ENCODE assay signal across 8 cellular contexts in genomic region chr1:163321311-163322305, GRCh38. TPM values are rescaled to one million over a fixed set of nuclear protein-coding genes. Genes with fewer than 3 reads are reported as not detected.
DNase-seq lines count a peak whose midpoint lies in the region; ATAC-seq and TF ChIP-seq lines count a peak whose summit lies in the region.

Gene NUF2, plus strand, starts transcription at chr1:163321954. Its CDS starts 4,098 bp downstream, at chr1:163326052.

- H3K36me3 Mint-ChIP-seq in activated naive CD4-positive, alpha-beta T cell treated with anti-CD3 and anti-CD28 coated beads, Interleukin-2, amount 50 U/mL, for 24 hours: no peaks in the 10 kb centered on the region

- peaks cover 24% of the 10 kb centered on the region for H3K4me1 Mint-ChIP-seq in activated naive CD4-positive, alpha-beta T cell treated with anti-CD3 and anti-CD28 coated beads, Interleukin-2, amount 50 U/mL, for 24 hours

- H3K27ac Mint-ChIP-seq in activated naive CD4-positive, alpha-beta T cell treated with anti-CD3 and anti-CD28 coated beads, Interleukin-2, amount 50 U/mL, for 24 hours: peak within 1 kb of the TSS; percentile 99

- DNase-seq in GM06990 (ENCODE audit: extremely low read depth, insufficient read length) (peak; percentile 100), NCI-H1092 (lab: John Stamatoyannopoulos, UW) (peak; percentile 99), globus pallidus (ENCODE audit: low spot score) (peak; percentile 95), nucleus accumbens (lab: John Stamatoyannopoulos, UW) (peak; percentile 68 to 98 (median 95))

- no peak for TF ChIP-seq CTCF in GM06990 (IDR thresholded peaks at IDR 0.05; ENCODE audit: insufficient read depth, low read length, poor library complexity, severe bottlenecking)

- H3K9me3 Mint-ChIP-seq in activated naive CD4-positive, alpha-beta T cell treated with anti-CD3 and anti-CD28 coated beads, Interleukin-2, amount 50 U/mL, for 24 hours: no peaks in the 10 kb centered on the region

- ATAC-seq in HG02588 (IDR thresholded peaks at IDR 0.05; ENCODE audit: unreplicated experiment) (peak; percentile 98), SK-N-SH treated with all-trans-retinoic acid at 6 μM for 48 hours (peak; percentile 99)

- peak within 1 kb of the TSS; percentile 78 for H3K27ac ChIP-seq in temporal lobe (ENCODE audit: low read depth, low read length)

- no peaks in the 10 kb centered on the region for H3K27me3 ChIP-seq in GM06990 (replicated peaks; ENCODE audit: control insufficient read depth, insufficient read depth, low read length)

- H3K27me3 Mint-ChIP-seq in activated naive CD4-positive, alpha-beta T cell treated with anti-CD3 and anti-CD28 coated beads, Interleukin-2, amount 50 U/mL, for 24 hours: no peaks in the 10 kb centered on the region

- peak within 1 kb of the TSS; percentile 99 for H3K4me3 Mint-ChIP-seq in activated naive CD4-positive, alpha-beta T cell treated with anti-CD3 and anti-CD28 coated beads, Interleukin-2, amount 50 U/mL, for 24 hours

- H3K4me3 ChIP-seq in GM06990 (replicated peaks; ENCODE audit: low read depth, low read length): peak within 1 kb of the TSS; percentile 80

- H3K36me3 ChIP-seq in GM06990 (ENCODE audit: control insufficient read depth, insufficient read depth, low read length): no peaks in the 10 kb centered on the region; the same call in 1 of the 2 replicates

TF ChIP-seq in SK-N-SH treated with all-trans-retinoic acid at 6 μM for 48 hours, 23 proteins besides CTCF, POLR2A, EP300 and RAD21:
- no peak for TF ChIP-seq GLIS3 (CRISPR knock-in tag; IDR thresholded peaks at IDR 0.05)
- no peak for TF ChIP-seq ZNF70 (CRISPR knock-in tag; IDR thresholded peaks at IDR 0.05)
- TF ChIP-seq, protein P1, sequence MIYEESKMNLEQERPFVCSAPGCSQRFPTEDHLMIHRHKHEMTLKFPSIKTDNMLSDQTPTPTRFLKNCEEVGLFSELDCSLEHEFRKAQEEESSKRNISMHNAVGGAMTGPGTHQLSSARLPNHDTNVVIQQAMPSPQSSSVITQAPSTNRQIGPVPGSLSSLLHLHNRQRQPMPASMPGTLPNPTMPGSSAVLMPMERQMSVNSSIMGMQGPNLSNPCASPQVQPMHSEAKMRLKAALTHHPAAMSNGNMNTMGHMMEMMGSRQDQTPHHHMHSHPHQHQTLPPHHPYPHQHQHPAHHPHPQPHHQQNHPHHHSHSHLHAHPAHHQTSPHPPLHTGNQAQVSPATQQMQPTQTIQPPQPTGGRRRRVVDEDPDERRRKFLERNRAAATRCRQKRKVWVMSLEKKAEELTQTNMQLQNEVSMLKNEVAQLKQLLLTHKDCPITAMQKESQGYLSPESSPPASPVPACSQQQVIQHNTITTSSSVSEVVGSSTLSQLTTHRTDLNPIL (CRISPR knock-in tag; IDR thresholded peaks at IDR 0.05; ENCODE audit: low read depth): no peak
- TF ChIP-seq RARB (CRISPR knock-in tag; IDR thresholded peaks at IDR 0.05): peak; percentile 96; the same call in 1 of the 2 replicates
- no peak for TF ChIP-seq ESRRG (CRISPR knock-in tag; IDR thresholded peaks at IDR 0.05)
- 0 out of 2 replicates have a peak, but pooled peaks have one; percentile 46 for TF ChIP-seq ZC3H10 (CRISPR knock-in tag; IDR thresholded peaks at IDR 0.05)
- 0 out of 2 replicates have a peak, but pooled peaks have one; percentile 42 for TF ChIP-seq ZFP30 (CRISPR knock-in tag; IDR thresholded peaks at IDR 0.05)
- TF ChIP-seq, protein P2, sequence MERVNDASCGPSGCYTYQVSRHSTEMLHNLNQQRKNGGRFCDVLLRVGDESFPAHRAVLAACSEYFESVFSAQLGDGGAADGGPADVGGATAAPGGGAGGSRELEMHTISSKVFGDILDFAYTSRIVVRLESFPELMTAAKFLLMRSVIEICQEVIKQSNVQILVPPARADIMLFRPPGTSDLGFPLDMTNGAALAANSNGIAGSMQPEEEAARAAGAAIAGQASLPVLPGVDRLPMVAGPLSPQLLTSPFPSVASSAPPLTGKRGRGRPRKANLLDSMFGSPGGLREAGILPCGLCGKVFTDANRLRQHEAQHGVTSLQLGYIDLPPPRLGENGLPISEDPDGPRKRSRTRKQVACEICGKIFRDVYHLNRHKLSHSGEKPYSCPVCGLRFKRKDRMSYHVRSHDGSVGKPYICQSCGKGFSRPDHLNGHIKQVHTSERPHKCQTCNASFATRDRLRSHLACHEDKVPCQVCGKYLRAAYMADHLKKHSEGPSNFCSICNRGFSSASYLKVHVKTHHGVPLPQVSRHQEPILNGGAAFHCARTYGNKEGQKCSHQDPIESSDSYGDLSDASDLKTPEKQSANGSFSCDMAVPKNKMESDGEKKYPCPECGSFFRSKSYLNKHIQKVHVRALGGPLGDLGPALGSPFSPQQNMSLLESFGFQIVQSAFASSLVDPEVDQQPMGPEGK (CRISPR knock-in tag; IDR thresholded peaks at IDR 0.05; ENCODE audit: borderline replicate concordance): no peak
- TF ChIP-seq ZFP3 (CRISPR knock-in tag; IDR thresholded peaks at IDR 0.05): no peak
- TF ChIP-seq, protein P3, sequence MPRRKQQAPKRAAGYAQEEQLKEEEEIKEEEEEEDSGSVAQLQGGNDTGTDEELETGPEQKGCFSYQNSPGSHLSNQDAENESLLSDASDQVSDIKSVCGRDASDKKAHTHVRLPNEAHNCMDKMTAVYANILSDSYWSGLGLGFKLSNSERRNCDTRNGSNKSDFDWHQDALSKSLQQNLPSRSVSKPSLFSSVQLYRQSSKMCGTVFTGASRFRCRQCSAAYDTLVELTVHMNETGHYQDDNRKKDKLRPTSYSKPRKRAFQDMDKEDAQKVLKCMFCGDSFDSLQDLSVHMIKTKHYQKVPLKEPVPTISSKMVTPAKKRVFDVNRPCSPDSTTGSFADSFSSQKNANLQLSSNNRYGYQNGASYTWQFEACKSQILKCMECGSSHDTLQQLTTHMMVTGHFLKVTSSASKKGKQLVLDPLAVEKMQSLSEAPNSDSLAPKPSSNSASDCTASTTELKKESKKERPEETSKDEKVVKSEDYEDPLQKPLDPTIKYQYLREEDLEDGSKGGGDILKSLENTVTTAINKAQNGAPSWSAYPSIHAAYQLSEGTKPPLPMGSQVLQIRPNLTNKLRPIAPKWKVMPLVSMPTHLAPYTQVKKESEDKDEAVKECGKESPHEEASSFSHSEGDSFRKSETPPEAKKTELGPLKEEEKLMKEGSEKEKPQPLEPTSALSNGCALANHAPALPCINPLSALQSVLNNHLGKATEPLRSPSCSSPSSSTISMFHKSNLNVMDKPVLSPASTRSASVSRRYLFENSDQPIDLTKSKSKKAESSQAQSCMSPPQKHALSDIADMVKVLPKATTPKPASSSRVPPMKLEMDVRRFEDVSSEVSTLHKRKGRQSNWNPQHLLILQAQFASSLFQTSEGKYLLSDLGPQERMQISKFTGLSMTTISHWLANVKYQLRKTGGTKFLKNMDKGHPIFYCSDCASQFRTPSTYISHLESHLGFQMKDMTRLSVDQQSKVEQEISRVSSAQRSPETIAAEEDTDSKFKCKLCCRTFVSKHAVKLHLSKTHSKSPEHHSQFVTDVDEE (CRISPR knock-in tag; IDR thresholded peaks at IDR 0.05): no peak
- TF ChIP-seq ARNTL (CRISPR knock-in tag; IDR thresholded peaks at IDR 0.05; ENCODE audit: borderline replicate concordance, low read depth): no peak
- TF ChIP-seq PPARA (CRISPR knock-in tag; IDR thresholded peaks at IDR 0.05; ENCODE audit: borderline replicate concordance): no peak
- TF ChIP-seq CSDC2 (CRISPR knock-in tag; IDR thresholded peaks at IDR 0.05): no peak
- peak; percentile 77; the same call in 1 of the 2 replicates for TF ChIP-seq OSR1 (CRISPR knock-in tag; IDR thresholded peaks at IDR 0.05)
- TF ChIP-seq CSRNP3 (CRISPR knock-in tag; IDR thresholded peaks at IDR 0.05): no peak
- TF ChIP-seq ISL1 (CRISPR knock-in tag; IDR thresholded peaks at IDR 0.05): no peak
- no peak for TF ChIP-seq ZNF8 (CRISPR knock-in tag; IDR thresholded peaks at IDR 0.05)
- TF ChIP-seq ZNF565 (CRISPR knock-in tag; conservative IDR thresholded peaks at IDR 0.05; ENCODE audit: low read depth): no peak
- TF ChIP-seq, protein P4, sequence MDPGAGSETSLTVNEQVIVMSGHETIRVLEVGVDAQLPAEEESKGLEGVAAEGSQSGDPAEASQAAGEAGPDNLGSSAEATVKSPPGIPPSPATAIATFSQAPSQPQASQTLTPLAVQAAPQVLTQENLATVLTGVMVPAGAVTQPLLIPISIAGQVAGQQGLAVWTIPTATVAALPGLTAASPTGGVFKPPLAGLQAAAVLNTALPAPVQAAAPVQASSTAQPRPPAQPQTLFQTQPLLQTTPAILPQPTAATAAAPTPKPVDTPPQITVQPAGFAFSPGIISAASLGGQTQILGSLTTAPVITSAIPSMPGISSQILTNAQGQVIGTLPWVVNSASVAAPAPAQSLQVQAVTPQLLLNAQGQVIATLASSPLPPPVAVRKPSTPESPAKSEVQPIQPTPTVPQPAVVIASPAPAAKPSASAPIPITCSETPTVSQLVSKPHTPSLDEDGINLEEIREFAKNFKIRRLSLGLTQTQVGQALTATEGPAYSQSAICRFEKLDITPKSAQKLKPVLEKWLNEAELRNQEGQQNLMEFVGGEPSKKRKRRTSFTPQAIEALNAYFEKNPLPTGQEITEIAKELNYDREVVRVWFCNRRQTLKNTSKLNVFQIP (CRISPR knock-in tag; IDR thresholded peaks at IDR 0.05; ENCODE audit: borderline replicate concordance, low read depth): peak; percentile 99; the same call in 1 of the 2 replicates
- TF ChIP-seq TOX (CRISPR knock-in tag; IDR thresholded peaks at IDR 0.05; ENCODE audit: borderline replicate concordance): peak; percentile 42; the same call in 1 of the 2 replicates
- no peak for TF ChIP-seq BACH2 (CRISPR knock-in tag; IDR thresholded peaks at IDR 0.05; ENCODE audit: borderline replicate concordance)
- TF ChIP-seq TCF4 (CRISPR knock-in tag; IDR thresholded peaks at IDR 0.05; ENCODE audit: borderline replicate concordance): no peak
- TF ChIP-seq SNAI2 (CRISPR knock-in tag; IDR thresholded peaks at IDR 0.05): no peak

RNA-seq across cellular contexts. Expression of gene NUF2, which starts in this region (rescaled TPM):
- total RNA-seq in temporal lobe: 4.4 TPM

Comparison
In these comparisons a context has a peak if more than half of its experiments do, and no peak if none do; other contexts are left out.
1. Peak in every context shown above with its lines: DNase-seq, ATAC-seq, H3K4me3 ChIP-seq and H3K27ac ChIP-seq.